10 cellular contexts compared by ENCODE assay signal in genomic region chr19:18150776-18151624, GRCh38. TPM values are rescaled to one million over a fixed set of nuclear protein-coding genes. Genes with fewer than 3 reads are reported as not detected.
DNase-seq lines count a peak whose midpoint lies in the region; ATAC-seq and TF ChIP-seq lines count a peak whose summit lies in the region.
"Had no signal": no experiment of that assay in that cellular context is flagged by ENCODE, and none has a peak within 500 bp of the region (broad histone marks: within the 10 kb centered on the region; RNA-seq: fewer than 3 reads in every experiment).

No MANE protein-coding gene starts in this region.

- H3K27ac ChIP-seq in osteoblast (ENCODE audit: low read depth, low read length) = no peak overlapping the region

- H3K4me1 ChIP-seq in osteoblast (ENCODE audit: insufficient read depth, low read length) = peaks cover 18% of the 10 kb centered on the region

- H3K4me1 Mint-ChIP-seq in effector memory CD8-positive, alpha-beta T cell (ENCODE audit: low read depth in 2 of 2) = peaks cover 39 to 51% of the 10 kb centered on the region in 2 donors

- no peaks in the 10 kb centered on the region for H3K27me3 ChIP-seq in osteoblast (ENCODE audit: insufficient read depth, low read length)
- H3K27me3 ChIP-seq: Peyer's patch had no signal

- H3K4me3 Mint-ChIP-seq in effector memory CD8-positive, alpha-beta T cell = peak overlapping the region; percentile 80 to 87

- no peaks in the 10 kb centered on the region for H3K9me3 Mint-ChIP-seq in effector memory CD8-positive, alpha-beta T cell

- peak overlapping the region; percentile 79 for H3K4me2 ChIP-seq in osteoblast (ENCODE audit: insufficient read depth, low read length)

- no peaks in the 10 kb centered on the region for H3K27me3 Mint-ChIP-seq in effector memory CD8-positive, alpha-beta T cell

- CTCF ChIA-PET in GM10248 (lab: Yijun Ruan, JAX) = interaction anchor here (0.7 to 3.0 kb wide), 23 partner anchors 9 to 260 kb away, joined by 3 to 18 read pairs (median 6); partner anchors contain the start of genes ARRDC2, IL12RB1 and RAB3A

- no peak for ATAC-seq in effector memory CD8-positive, alpha-beta T cell (replicated peaks)
- no peak for ATAC-seq in HG03097 (IDR thresholded peaks at IDR 0.05; ENCODE audit: low FRiP score, unreplicated experiment)

- peaks cover 21% of the 10 kb centered on the region for H3K79me2 ChIP-seq in osteoblast (ENCODE audit: insufficient read depth, low read length)

- peaks cover 54% of the 10 kb centered on the region for H3K36me3 Mint-ChIP-seq in effector memory CD8-positive, alpha-beta T cell (ENCODE audit: insufficient read depth)

- H2AFZ ChIP-seq in osteoblast (ENCODE audit: low read length) = no peak overlapping the region

- no peak overlapping the region for H3K4me3 ChIP-seq in osteoblast (ENCODE audit: insufficient read depth, low read length)

- H4K20me1 ChIP-seq in osteoblast (ENCODE audit: insufficient read depth, low read length) = peaks cover 12% of the 10 kb centered on the region

- POLR2A ChIA-PET in GM10248 (lab: Yijun Ruan, JAX) = interaction anchor here (0.6 to 1.1 kb wide), 2 partner anchors 129 to 330 kb away, joined by 3 read pairs; no protein-coding TSS in a partner anchor

- H3K27ac Mint-ChIP-seq in effector memory CD8-positive, alpha-beta T cell = peak overlapping the region in 1 of 2 donors; percentile 97

- DNase-seq in NCI-H2227 (lab: John Stamatoyannopoulos, UW; ENCODE audit: unreplicated experiment) (peak; percentile 28), NCI-H2227 treated with DMSO at 0.1 percent for 48 hours (lab: John Stamatoyannopoulos, UW) (no peak), SK-N-DZ (ENCODE audit: low spot score) (peak; percentile 47), osteoblast (ENCODE audit: insufficient read length, low spot score, missing footprints) (no peak), GM10248 (ENCODE audit: extremely low spot score) (no peak), epidermal melanocyte (ENCODE audit: insufficient read length, low spot score) (no peak)
- no peak for DNase-seq in effector memory CD8-positive, alpha-beta T cell
- DNase-seq: 8988T had no signal

- no peaks in the 10 kb centered on the region for H3K9me3 ChIP-seq in osteoblast (ENCODE audit: low read depth, low read length)
- H3K9me3 ChIP-seq: Peyer's patch had no signal

- H3K36me3 ChIP-seq in osteoblast (ENCODE audit: insufficient read depth, low read length) = peaks cover 8% of the 10 kb centered on the region

- TF ChIP-seq CTCF in osteoblast (IDR thresholded peaks at IDR 0.05; ENCODE audit: extremely low read depth, low read depth, low read length) = no peak
- TF ChIP-seq CTCF in GM10248 (IDR thresholded peaks at IDR 0.05; ENCODE audit: control extremely low read depth, extremely low read depth, low read depth, missing control alignments) = no peak

RNA-seq across cellular contexts. Expression of gene PIK3R2, which starts 2.0 kb away (rescaled TPM):
- 24.1 and 30.3 TPM in 2 replicates for polyA plus RNA-seq in SK-N-DZ (2014; cell fraction: cytosol; rRNA removed)
- polyA plus RNA-seq in SK-N-DZ (2014; cell fraction: nucleus; rRNA removed) = 17.4 and 26.3 TPM in 2 replicates
- total RNA-seq in osteoblast = 25.7 and 28.0 TPM in 2 replicates

RNA-seq across cellular contexts. Expression of gene IFI30, which starts 22.6 kb away (rescaled TPM):
- 2.7 and 11.0 TPM in 2 replicates for polyA plus RNA-seq in SK-N-DZ (2014; cell fraction: cytosol; rRNA removed)
- polyA plus RNA-seq in SK-N-DZ (2014; cell fraction: nucleus; rRNA removed) = 0.72 and 1.1 TPM in 2 replicates
- 110 and 126 TPM in 2 replicates for total RNA-seq in osteoblast

RNA-seq across cellular contexts. Expression of gene MPV17L2, which starts 42.0 kb away (rescaled TPM):
- polyA plus RNA-seq in SK-N-DZ (2014; cell fraction: cytosol; rRNA removed) = 17.6 and 47.1 TPM in 2 replicates
- 18.9 and 19.8 TPM in 2 replicates for polyA plus RNA-seq in SK-N-DZ (2014; cell fraction: nucleus; rRNA removed)
- 8.3 and 9.4 TPM in 2 replicates for total RNA-seq in osteoblast

RNA-seq across cellular contexts. Expression of gene RAB3A, which starts 52.8 kb away (rescaled TPM):
- polyA plus RNA-seq in SK-N-DZ (2014; cell fraction: cytosol; rRNA removed) = 12.2 and 15.0 TPM in 2 replicates
- polyA plus RNA-seq in SK-N-DZ (2014; cell fraction: nucleus; rRNA removed) = 5.6 and 15.2 TPM in 2 replicates
- 0.72 and 1.8 TPM in 2 replicates for total RNA-seq in osteoblast

RNA-seq across cellular contexts. Expression of gene MAST3, which starts 53.4 kb away (rescaled TPM):
- 2.0 and 2.6 TPM in 2 replicates for polyA plus RNA-seq in SK-N-DZ (2014; cell fraction: cytosol; rRNA removed)
- 2.5 and 3.4 TPM in 2 replicates for polyA plus RNA-seq in SK-N-DZ (2014; cell fraction: nucleus; rRNA removed)
- total RNA-seq in osteoblast = 5.4 and 5.6 TPM in 2 replicates

Comparison
In these comparisons a context has a peak if more than half of its experiments do, and no peak if none do; other contexts are left out.
1. DNase-seq: peak in NCI-H2227 (single experiment) and SK-N-DZ (single experiment); none in NCI-H2227 treated with DMSO at 0.1 percent for 48 hours (single experiment), effector memory CD8-positive, alpha-beta T cell (0 of 3), osteoblast (single experiment), GM10248 (single experiment) and epidermal melanocyte (single experiment).